In the genomic region with DNA sequence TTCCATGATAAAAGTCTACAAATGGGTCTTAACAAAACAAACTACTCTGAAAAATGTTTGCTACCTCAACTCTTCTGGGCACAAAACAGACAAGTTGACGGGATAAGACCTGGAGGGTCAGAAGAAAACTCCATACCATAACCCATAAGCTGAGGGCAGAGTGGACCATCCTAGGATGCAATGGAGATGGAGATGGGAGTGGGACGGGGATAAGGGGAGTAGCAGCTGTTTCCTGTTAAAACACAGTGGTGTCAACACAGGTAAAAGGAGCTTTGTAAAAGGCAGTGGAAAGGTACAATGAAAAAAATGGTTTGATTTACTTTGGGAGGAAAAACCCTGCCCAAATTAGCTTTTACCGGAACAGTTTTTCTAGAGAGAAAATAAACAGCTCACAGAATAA, we compare ENCODE assay signal across 15 cellular contexts. TPM values are rescaled to one million over a fixed set of nuclear protein-coding genes. Genes with fewer than 3 reads are reported as not detected.
A peak's percentile ranks its signal among the peaks of the same experiment; 100 is the strongest.
DNase-seq lines count a peak whose midpoint lies in the region; ATAC-seq, FAIRE-seq and TF ChIP-seq lines count a peak whose summit lies in the region.
"Had no signal": no experiment of that assay in that cellular context is flagged by ENCODE, and none has a peak within 500 bp of the region (broad histone marks: within the 10 kb centered on the region; RNA-seq: fewer than 3 reads in every experiment).

No MANE protein-coding gene starts in this region.

- H3K9me1 ChIP-seq in endothelial cell of umbilical vein (replicated peaks; ENCODE audit: control insufficient read depth, extremely low read depth, insufficient read depth, low read length): no peaks in the 10 kb centered on the region

- BruUV-seq in endothelial cell of umbilical vein (replicated peaks; lab: Mats Ljungman, UMichigan): no TSS peak

- no peak overlapping the region for H2AFZ ChIP-seq in GM23248
- no peak overlapping the region for H2AFZ ChIP-seq in endothelial cell of umbilical vein (ENCODE audit: low read depth, low read length)

- no peaks in the 10 kb centered on the region for H4K20me1 ChIP-seq in GM23248 (ENCODE audit: insufficient read depth)
- H4K20me1 ChIP-seq in endothelial cell of umbilical vein (replicated peaks; ENCODE audit: control insufficient read depth, extremely low read depth, insufficient read depth, low read length): no peaks in the 10 kb centered on the region

- H3K79me2 ChIP-seq in GM23248 (ENCODE audit: insufficient read depth) (peaks cover 15% of the 10 kb centered on the region; the same call in 1 of the 2 replicates), endothelial cell of umbilical vein (ENCODE audit: control insufficient read depth, insufficient read depth, low read length) (no peaks in the 10 kb centered on the region)

- CTCF ChIA-PET in endothelial cell of umbilical vein (lab: Charles Lee): no interaction called here
- CTCF ChIA-PET in naive thymus-derived CD4-positive, alpha-beta T cell (lab: Charles Lee): interaction anchor here (0.6 kb wide), 1 partner anchor 356 kb away, joined by 3 read pairs; no protein-coding TSS in a partner anchor

- intact Hi-C loops in endothelial cell of umbilical vein (cut with micrococcal nuclease): no loop called here
- intact Hi-C loops in naive thymus-derived CD4-positive, alpha-beta T cell (cut with micrococcal nuclease): loop anchor here in 1 of 2 donors (5.0 kb wide), 1 partner anchor 91 kb away; no protein-coding TSS in a partner anchor
- intact Hi-C loops in sigmoid colon (cut with DNase I): no loop called here

- H3K27me3 Mint-ChIP-seq in naive thymus-derived CD4-positive, alpha-beta T cell: no peaks in the 10 kb centered on the region
- H3K27me3 Mint-ChIP-seq: CD4-positive, alpha-beta memory T cell had no signal

- FAIRE-seq in endothelial cell of umbilical vein (lab: Jason Lieb, UNC): peak; percentile 21
- FAIRE-seq: G401.6 had no signal

- TF ChIP-seq CTCF in endothelial cell of umbilical vein (IDR thresholded peaks at IDR 0.05; ENCODE audit: extremely low read depth in 1 of 2, insufficient read depth in 1 of 2, low read depth in 1 of 2, low read length in 2 of 2) (no peak), sigmoid colon (IDR thresholded peaks at IDR 0.05) (no peak)

- H3K9me3 ChIP-seq in GM23248 (ENCODE audit: low read depth) (no peaks in the 10 kb centered on the region), endothelial cell of umbilical vein (replicated peaks; ENCODE audit: control insufficient read depth, insufficient read depth, low read length) (no peaks in the 10 kb centered on the region), sigmoid colon (no peaks in the 10 kb centered on the region)
- no peaks in the 10 kb centered on the region for H3K9me3 ChIP-seq in naive thymus-derived CD4-positive, alpha-beta T cell (ENCODE audit: control insufficient read depth in 2 of 3, low read length in 3 of 3)

- H3K4me2 ChIP-seq in GM23248 (ENCODE audit: unreplicated experiment) (peak overlapping the region; percentile 27), endothelial cell of umbilical vein (ENCODE audit: insufficient read depth, low read length) (no peak overlapping the region)

- DNase-seq in GM23248 (no peak), NCI-H748 (lab: John Stamatoyannopoulos, UW; ENCODE audit: unreplicated experiment) (peak; percentile 28), endothelial cell of umbilical vein (ENCODE audit: low read depth, low spot score) (no peak), sigmoid colon (no peak)
- DNase-seq in naive thymus-derived CD4-positive, alpha-beta T cell: no peak
- DNase-seq: CD4-positive, alpha-beta memory T cell; DND-41; Karpas-422; NCI-H1105; NCI-H187; NCI-H446 treated with DMSO at 0.1 percent for 48 hours; NCI-H82 had no signal

- POLR2A ChIA-PET in endothelial cell of umbilical vein (lab: Charles Lee): no interaction called here
- POLR2A ChIA-PET in naive thymus-derived CD4-positive, alpha-beta T cell (lab: Charles Lee): interaction anchor here (0.5 kb wide), 1 partner anchor 1406 kb away, joined by 3 read pairs; no protein-coding TSS in a partner anchor

- peaks cover 53% of the 10 kb centered on the region for H3K36me3 ChIP-seq in GM23248 (ENCODE audit: low read depth)
- H3K36me3 ChIP-seq in endothelial cell of umbilical vein (ENCODE audit: control insufficient read depth in 2 of 2, extremely low read depth in 1 of 2, insufficient read depth in 2 of 2, low read length in 2 of 2): peaks cover 4 to 7% of the 10 kb centered on the region in 2 experiments
- peaks cover 7 to 81% (median 40%) of the 10 kb centered on the region in 3 experiments for H3K36me3 ChIP-seq in naive thymus-derived CD4-positive, alpha-beta T cell (ENCODE audit: control insufficient read depth in 2 of 3, insufficient read depth in 3 of 3, low read length in 3 of 3)
- H3K36me3 ChIP-seq in sigmoid colon: peaks cover 0 to 63% (median 12%) of the 10 kb centered on the region in 4 donors

- H3K27ac ChIP-seq in GM23248 (peak overlapping the region; percentile 31; the same call in 1 of the 2 replicates), endothelial cell of umbilical vein (ENCODE audit: insufficient read depth, low read depth, low read length) (no peak overlapping the region), sigmoid colon (no peak overlapping the region)
- no peak overlapping the region for H3K27ac ChIP-seq in naive thymus-derived CD4-positive, alpha-beta T cell (ENCODE audit: low read depth, low read length)

- TF ChIP-seq POLR2A in endothelial cell of umbilical vein (IDR thresholded peaks at IDR 0.05; ENCODE audit: low read depth, low read length) (no peak), sigmoid colon (IDR thresholded peaks at IDR 0.05) (no peak)

- no peak overlapping the region for H3K4me3 ChIP-seq in GM23248
- no peak overlapping the region for H3K4me3 ChIP-seq in endothelial cell of umbilical vein (replicated peaks in 1 of 3; ENCODE audit: insufficient read depth in 1 of 3, low read depth in 1 of 3, low read length in 3 of 3)
- no peak overlapping the region for H3K4me3 ChIP-seq in naive thymus-derived CD4-positive, alpha-beta T cell (ENCODE audit: low read length)
- no peak overlapping the region for H3K4me3 ChIP-seq in sigmoid colon

- peak overlapping the region in 5 of 9 donors; percentile 3 to 56 (median 17) for H3K27ac Mint-ChIP-seq in naive thymus-derived CD4-positive, alpha-beta T cell

- dilution Hi-C loops in endothelial cell of umbilical vein (cut with MboI; ENCODE audit: extremely low pct_ligation_motif_present, low sequenced_read_pairs): no loop called here

- no peak for ATAC-seq in naive thymus-derived CD4-positive, alpha-beta T cell
- no peak for ATAC-seq in GM18502 (IDR thresholded peaks at IDR 0.05; ENCODE audit: poor library complexity, unreplicated experiment)
- no peak for ATAC-seq in HG03571 (IDR thresholded peaks at IDR 0.05; ENCODE audit: unreplicated experiment)

- 64 to 69% methylated on average over 3 of the region's 3 CpGs for WGBS in GM23248 (ENCODE audit: low coverage in 1 of 2, low lambda C conversion rate in 2 of 2, missing lambda C conversion rate in 2 of 2), 2 experiments
- WGBS in sigmoid colon, 2 donors: 78 to 83% methylated on average over 3 of the region's 3 CpGs

- peaks cover 43% of the 10 kb centered on the region for H3F3A ChIP-seq in GM23248 (ENCODE audit: insufficient read depth)

- no peaks in the 10 kb centered on the region for H3K9me2 ChIP-seq in GM23248 (ENCODE audit: insufficient read depth)

- H3K4me1 Mint-ChIP-seq in naive thymus-derived CD4-positive, alpha-beta T cell: peaks cover 0 to 15% (median 11%) of the 10 kb centered on the region in 7 donors

- in situ Hi-C loops in GM23248 (cut with MboI): no loop called here

- no peak for TF ChIP-seq EP300 in sigmoid colon (IDR thresholded peaks at IDR 0.05)

- H3K27me3 ChIP-seq in GM23248 (replicated peaks; ENCODE audit: insufficient read depth) (no peaks in the 10 kb centered on the region), endothelial cell of umbilical vein (ENCODE audit: control insufficient read depth in 2 of 2, insufficient read depth in 2 of 2, low read length in 2 of 2) (no peaks in the 10 kb centered on the region), sigmoid colon (no peaks in the 10 kb centered on the region)
- H3K27me3 ChIP-seq in naive thymus-derived CD4-positive, alpha-beta T cell (ENCODE audit: control insufficient read depth in 2 of 2, insufficient read depth in 2 of 2, low read length in 2 of 2): no peaks in the 10 kb centered on the region

- H3K9me3 Mint-ChIP-seq in naive thymus-derived CD4-positive, alpha-beta T cell: no peaks in the 10 kb centered on the region
- H3K9me3 Mint-ChIP-seq: CD4-positive, alpha-beta memory T cell had no signal

- no peak overlapping the region for H3K4me3 Mint-ChIP-seq in naive thymus-derived CD4-positive, alpha-beta T cell
- H3K4me3 Mint-ChIP-seq: CD4-positive, alpha-beta memory T cell had no signal

- H3K4me1 ChIP-seq in GM23248 (ENCODE audit: insufficient read depth) (peaks cover 26% of the 10 kb centered on the region), endothelial cell of umbilical vein (ENCODE audit: control insufficient read depth, extremely low read depth, insufficient read depth, low read length) (peaks cover 9% of the 10 kb centered on the region), sigmoid colon (peaks cover 0 to 6% (median 0%) of the 10 kb centered on the region in 4 donors)
- no peaks in the 10 kb centered on the region for H3K4me1 ChIP-seq in naive thymus-derived CD4-positive, alpha-beta T cell (ENCODE audit: control insufficient read depth in 2 of 2, insufficient read depth in 2 of 2, low read length in 2 of 2)

- H3K9ac ChIP-seq in GM23248 (no peak overlapping the region), endothelial cell of umbilical vein (replicated peaks; ENCODE audit: extremely low read depth, insufficient read depth, low read length) (no peak overlapping the region)

- peaks cover 24 to 71% (median 42%) of the 10 kb centered on the region in 5 donors for H3K36me3 Mint-ChIP-seq in naive thymus-derived CD4-positive, alpha-beta T cell

TF ChIP-seq in endothelial cell of umbilical vein, 7 proteins besides CTCF, POLR2A, EP300 and RAD21:
- TF ChIP-seq JUN (IDR thresholded peaks at IDR 0.05; ENCODE audit: borderline replicate concordance, insufficient read depth, insufficient read length, low read depth): no peak

RNA-seq across cellular contexts. Expression of gene CEMIP2, which starts 41.6 kb away (rescaled TPM):
- 29.3 and 40.4 TPM in 2 replicates for total RNA-seq in GM23248 (2014; rRNA removed; shearing (Covaris generic))
- 11.5 and 12.7 TPM in 2 replicates for polyA plus RNA-seq in GM23248 (2016; fragmentation: Nextera tagmentation; extraction: Ambion mirVana)
- total RNA-seq in endothelial cell of umbilical vein: 44.3 and 47.5 TPM in 2 replicates
- polyA plus RNA-seq in endothelial cell of umbilical vein: 41.6 and 53.8 TPM in 2 replicates
- polyA plus RNA-seq in endothelial cell of umbilical vein (2011; cell fraction: cytosol; rRNA removed): 38.6 and 44.3 TPM in 2 replicates
- polyA plus RNA-seq in endothelial cell of umbilical vein (2011; cell fraction: nucleus; rRNA removed): 53.3 and 65.5 TPM in 2 replicates
- 49.7 and 51.9 TPM in 2 replicates for polyA plus RNA-seq in endothelial cell of umbilical vein (2012)
- 180 and 219 TPM in 2 replicates for polyA minus RNA-seq in endothelial cell of umbilical vein
- 17.1 TPM for polyA minus RNA-seq in endothelial cell of umbilical vein (2011; cell fraction: cytosol; rRNA and poly(A)+ RNA removed)
- polyA minus RNA-seq in endothelial cell of umbilical vein (2011; cell fraction: nucleus; rRNA and poly(A)+ RNA removed): 127 and 203 TPM in 2 replicates
- total RNA-seq in naive thymus-derived CD4-positive, alpha-beta T cell: 100 to 1,000 TPM in 3 of 5 experiments, 10 to 100 TPM in 2; 69.5 to 183 (median 103) TPM
- polyA plus RNA-seq in naive thymus-derived CD4-positive, alpha-beta T cell: 10 to 100 TPM; 17.6 to 29.6 TPM
- 10 to 100 TPM; 17.9 to 90.4 (median 28.8) TPM for total RNA-seq in sigmoid colon
- polyA plus RNA-seq in sigmoid colon: 10 to 100 TPM; 18.0 to 46.0 (median 28.8) TPM
